1 cellular context compared by ENCODE assay signal in genomic region chr12:56601503-56601902, GRCh38.
A peak's percentile ranks its signal among the peaks of the same experiment; 100 is the strongest.
TF ChIP-seq lines count a peak whose summit lies in the region.

No MANE protein-coding gene starts in this region.

TF ChIP-seq in HepG2, 621 proteins besides CTCF, POLR2A, EP300 and RAD21:
- no peak for TF ChIP-seq DMTF1 (CRISPR knock-in tag; IDR thresholded peaks at IDR 0.05)
- peak; percentile 6; the same call in 1 of the 2 replicates for TF ChIP-seq STAG1 (CRISPR knock-in tag; IDR thresholded peaks at IDR 0.05)
- TF ChIP-seq, protein P1, sequence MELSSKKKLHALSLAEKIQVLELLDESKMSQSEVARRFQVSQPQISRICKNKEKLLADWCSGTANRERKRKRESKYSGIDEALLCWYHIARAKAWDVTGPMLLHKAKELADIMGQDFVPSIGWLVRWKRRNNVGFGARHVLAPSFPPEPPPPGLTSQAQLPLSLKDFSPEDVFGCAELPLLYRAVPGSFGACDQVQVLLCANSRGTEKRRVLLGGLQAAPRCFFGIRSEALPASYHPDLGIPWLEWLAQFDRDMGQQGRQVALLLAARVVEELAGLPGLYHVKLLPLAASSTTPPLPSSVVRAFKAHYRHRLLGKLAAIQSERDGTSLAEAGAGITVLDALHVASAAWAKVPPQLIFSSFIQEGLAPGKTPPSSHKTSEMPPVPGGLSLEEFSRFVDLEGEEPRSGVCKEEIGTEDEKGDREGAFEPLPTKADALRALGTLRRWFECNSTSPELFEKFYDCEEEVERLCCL (CRISPR knock-in tag; IDR thresholded peaks at IDR 0.05; ENCODE audit: borderline replicate concordance), result no peak
- no peak for TF ChIP-seq MTF2 (CRISPR knock-in tag; IDR thresholded peaks at IDR 0.05; ENCODE audit: borderline replicate concordance)
- TF ChIP-seq KDM5A (IDR thresholded peaks at IDR 0.05; ENCODE audit: borderline replicate concordance, low read length), result no peak
- TF ChIP-seq ZFAT (CRISPR knock-in tag; conservative IDR thresholded peaks at IDR 0.05), result no peak
